Comparison of ENCODE assay signal across 24 cellular contexts in the genomic region with DNA sequence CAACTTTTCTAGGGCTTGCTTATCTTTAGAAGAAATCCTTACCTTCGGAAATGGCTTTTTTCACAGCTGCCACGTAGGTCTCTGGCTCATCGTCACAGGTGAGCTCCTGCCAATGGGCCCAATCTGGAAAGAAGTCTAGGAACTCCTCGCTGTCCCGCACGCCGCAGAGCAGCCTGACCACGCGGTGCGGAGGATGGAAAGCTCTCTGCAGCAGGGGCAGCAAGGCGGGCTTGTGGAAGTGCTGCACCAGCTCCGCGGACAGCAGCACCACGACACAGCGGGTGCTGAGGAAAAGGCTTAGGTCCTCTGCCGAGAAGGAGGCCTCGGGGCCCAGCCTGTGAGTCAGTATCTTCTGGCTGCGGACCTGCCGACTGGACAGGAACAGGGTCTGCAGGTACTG.
"Had no signal": no experiment of that assay in that cellular context is flagged by ENCODE, and none has a peak within 500 bp of the region (broad histone marks: within the 10 kb centered on the region; RNA-seq: fewer than 3 reads in every experiment).

No MANE protein-coding gene starts in this region.

- H3K36me3 Mint-ChIP-seq: activated naive CD4-positive, alpha-beta T cell treated with anti-CD3 and anti-CD28 coated beads, Interleukin-2, amount 10 ng/mL, durations not matched to agents 7 days and 5 days; brain; mesothelial cell of epicardium had no signal

- DNase-seq: activated CD4-positive, alpha-beta memory T cell treated with anti-CD3 and anti-CD28 coated beads, Interleukin-2, amount 10 ng/mL, durations not matched to agents 7 days and 5 days; activated CD4-positive, alpha-beta T cell treated with anti-CD3 and anti-CD28 coated beads for 48 hours; activated CD4-positive, CD25-positive, alpha-beta regulatory T cell; activated naive CD4-positive, alpha-beta T cell treated with anti-CD3 and anti-CD28 coated beads, Interleukin-2, amount 10 ng/mL, durations not matched to agents 7 days and 5 days; activated naive CD8-positive, alpha-beta T cell treated with anti-CD3 and anti-CD28 coated beads, Interleukin-2, amount 50 U/mL, for 24 hours; activated T-cell treated with anti-CD3 and anti-CD28 coated beads, Interleukin-2, amount 50 U/mL, for 4 hours; anterior cingulate cortex; central memory CD4-positive, alpha-beta T cell; endodermal cell; foreskin keratinocyte; glutamatergic neuron; hippocampal formation; islet precursor cell; left colon; occipital lobe; stimulated activated CD4-positive, alpha-beta T cell treated with anti-CD3 and anti-CD28 coated beads, Interleukin-2, amount 100 ng/mL, for 48 hours; stomach; T-helper 1 cell; T-helper 9 cell had no signal

- H3K4me3 ChIP-seq: lung, stomach, upper lobe of left lung had no signal

- ATAC-seq: activated naive CD8-positive, alpha-beta T cell treated with anti-CD3 and anti-CD28 coated beads, Interleukin-2, amount 50 U/mL, for 24 hours; activated T-cell treated with anti-CD3 and anti-CD28 coated beads, Interleukin-2, amount 50 U/mL, for 4 hours; foreskin keratinocyte; left colon had no signal

- H3K27me3 Mint-ChIP-seq: activated CD4-positive, alpha-beta memory T cell treated with anti-CD3 and anti-CD28 coated beads, Interleukin-2, amount 10 ng/mL, durations not matched to agents 7 days and 5 days; activated naive CD8-positive, alpha-beta T cell treated with anti-CD3 and anti-CD28 coated beads, Interleukin-2, amount 50 U/mL, for 24 hours; brain had no signal

- H3K9me3 Mint-ChIP-seq: activated CD4-positive, alpha-beta memory T cell treated with anti-CD3 and anti-CD28 coated beads, Interleukin-2, amount 10 ng/mL, durations not matched to agents 7 days and 5 days; activated naive CD4-positive, alpha-beta T cell treated with anti-CD3 and anti-CD28 coated beads, Interleukin-2, amount 10 ng/mL, durations not matched to agents 7 days and 5 days; activated naive CD8-positive, alpha-beta T cell treated with anti-CD3 and anti-CD28 coated beads, Interleukin-2, amount 50 U/mL, for 24 hours; activated T-cell treated with anti-CD3 and anti-CD28 coated beads, Interleukin-2, amount 50 U/mL, for 4 hours; endodermal cell; mesothelial cell of epicardium; nephron had no signal

- H3K27me3 ChIP-seq: foreskin keratinocyte, stomach, upper lobe of left lung had no signal

- H3K4me1 ChIP-seq: foreskin keratinocyte had no signal

- H3K36me3 ChIP-seq: stomach, upper lobe of left lung had no signal

- H3K27ac ChIP-seq: foreskin keratinocyte had no signal

- H3K27ac Mint-ChIP-seq: activated CD4-positive, alpha-beta memory T cell treated with anti-CD3 and anti-CD28 coated beads, Interleukin-2, amount 10 ng/mL, durations not matched to agents 7 days and 5 days; activated naive CD4-positive, alpha-beta T cell treated with anti-CD3 and anti-CD28 coated beads, Interleukin-2, amount 10 ng/mL, durations not matched to agents 7 days and 5 days; activated naive CD8-positive, alpha-beta T cell treated with anti-CD3 and anti-CD28 coated beads, Interleukin-2, amount 50 U/mL, for 24 hours; brain; endodermal cell; mesothelial cell of epicardium; nephron had no signal

- H3K4me1 Mint-ChIP-seq: activated CD4-positive, alpha-beta memory T cell treated with anti-CD3 and anti-CD28 coated beads, Interleukin-2, amount 10 ng/mL, durations not matched to agents 7 days and 5 days; activated naive CD4-positive, alpha-beta T cell treated with anti-CD3 and anti-CD28 coated beads, Interleukin-2, amount 10 ng/mL, durations not matched to agents 7 days and 5 days; brain; endodermal cell; mesothelial cell of epicardium; nephron had no signal

- H3K9me3 ChIP-seq: stomach, upper lobe of left lung had no signal

- H3K4me3 Mint-ChIP-seq: activated CD4-positive, alpha-beta memory T cell treated with anti-CD3 and anti-CD28 coated beads, Interleukin-2, amount 10 ng/mL, durations not matched to agents 7 days and 5 days; activated naive CD4-positive, alpha-beta T cell treated with anti-CD3 and anti-CD28 coated beads, Interleukin-2, amount 10 ng/mL, durations not matched to agents 7 days and 5 days; activated naive CD8-positive, alpha-beta T cell treated with anti-CD3 and anti-CD28 coated beads, Interleukin-2, amount 50 U/mL, for 24 hours; activated T-cell treated with anti-CD3 and anti-CD28 coated beads, Interleukin-2, amount 50 U/mL, for 4 hours; brain; endodermal cell; mesothelial cell of epicardium; nephron had no signal
